1 cellular context compared by ENCODE assay signal in the genomic region with DNA sequence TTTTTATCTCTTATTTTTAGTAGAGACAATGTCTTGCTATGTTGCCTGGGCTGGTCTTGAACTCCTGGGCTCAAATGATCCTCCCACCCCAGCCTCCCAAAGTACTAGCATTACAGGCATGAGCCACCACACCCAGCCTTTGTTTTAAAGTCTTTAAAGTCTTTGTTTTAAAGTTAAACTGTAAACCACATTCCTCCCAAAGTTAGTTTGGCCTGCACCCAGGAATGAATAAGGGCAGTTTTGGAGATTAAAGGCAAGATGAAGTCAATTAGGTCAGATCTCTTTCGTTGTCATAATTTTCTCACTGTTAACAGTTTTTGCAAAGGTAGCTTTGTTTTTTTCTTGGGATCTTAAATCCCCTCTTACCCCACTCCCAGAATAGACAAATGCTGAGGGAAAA.
TF ChIP-seq lines count a peak whose summit lies in the region.

No MANE protein-coding gene starts in this region.

TF ChIP-seq in WTC11, 78 proteins besides CTCF, POLR2A, EP300 and RAD21 (continued from another document):
- TF ChIP-seq, protein P1, sequence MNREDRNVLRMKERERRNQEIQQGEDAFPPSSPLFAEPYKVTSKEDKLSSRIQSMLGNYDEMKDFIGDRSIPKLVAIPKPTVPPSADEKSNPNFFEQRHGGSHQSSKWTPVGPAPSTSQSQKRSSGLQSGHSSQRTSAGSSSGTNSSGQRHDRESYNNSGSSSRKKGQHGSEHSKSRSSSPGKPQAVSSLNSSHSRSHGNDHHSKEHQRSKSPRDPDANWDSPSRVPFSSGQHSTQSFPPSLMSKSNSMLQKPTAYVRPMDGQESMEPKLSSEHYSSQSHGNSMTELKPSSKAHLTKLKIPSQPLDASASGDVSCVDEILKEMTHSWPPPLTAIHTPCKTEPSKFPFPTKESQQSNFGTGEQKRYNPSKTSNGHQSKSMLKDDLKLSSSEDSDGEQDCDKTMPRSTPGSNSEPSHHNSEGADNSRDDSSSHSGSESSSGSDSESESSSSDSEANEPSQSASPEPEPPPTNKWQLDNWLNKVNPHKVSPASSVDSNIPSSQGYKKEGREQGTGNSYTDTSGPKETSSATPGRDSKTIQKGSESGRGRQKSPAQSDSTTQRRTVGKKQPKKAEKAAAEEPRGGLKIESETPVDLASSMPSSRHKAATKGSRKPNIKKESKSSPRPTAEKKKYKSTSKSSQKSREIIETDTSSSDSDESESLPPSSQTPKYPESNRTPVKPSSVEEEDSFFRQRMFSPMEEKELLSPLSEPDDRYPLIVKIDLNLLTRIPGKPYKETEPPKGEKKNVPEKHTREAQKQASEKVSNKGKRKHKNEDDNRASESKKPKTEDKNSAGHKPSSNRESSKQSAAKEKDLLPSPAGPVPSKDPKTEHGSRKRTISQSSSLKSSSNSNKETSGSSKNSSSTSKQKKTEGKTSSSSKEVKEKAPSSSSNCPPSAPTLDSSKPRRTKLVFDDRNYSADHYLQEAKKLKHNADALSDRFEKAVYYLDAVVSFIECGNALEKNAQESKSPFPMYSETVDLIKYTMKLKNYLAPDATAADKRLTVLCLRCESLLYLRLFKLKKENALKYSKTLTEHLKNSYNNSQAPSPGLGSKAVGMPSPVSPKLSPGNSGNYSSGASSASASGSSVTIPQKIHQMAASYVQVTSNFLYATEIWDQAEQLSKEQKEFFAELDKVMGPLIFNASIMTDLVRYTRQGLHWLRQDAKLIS (CRISPR knock-in tag; IDR thresholded peaks at IDR 0.05; ENCODE audit: borderline replicate concordance): no peak
- no peak for TF ChIP-seq RELA (CRISPR knock-in tag; IDR thresholded peaks at IDR 0.05; ENCODE audit: borderline replicate concordance)
- no peak for TF ChIP-seq ZNF396 (CRISPR knock-in tag; IDR thresholded peaks at IDR 0.05; ENCODE audit: borderline replicate concordance)
- TF ChIP-seq NFATC4 (CRISPR knock-in tag; IDR thresholded peaks at IDR 0.05): no peak
- TF ChIP-seq ZNF317 (CRISPR knock-in tag; IDR thresholded peaks at IDR 0.05; ENCODE audit: borderline replicate concordance, low read depth): no peak
- TF ChIP-seq ELF4 (CRISPR knock-in tag; IDR thresholded peaks at IDR 0.05; ENCODE audit: low read depth): no peak
- no peak for TF ChIP-seq NFE2L1 (CRISPR knock-in tag; IDR thresholded peaks at IDR 0.05)
- no peak for TF ChIP-seq OVOL2 (CRISPR knock-in tag; IDR thresholded peaks at IDR 0.05; ENCODE audit: borderline replicate concordance)
